ENCODE assay signal across 11 cellular contexts in the genomic region with DNA sequence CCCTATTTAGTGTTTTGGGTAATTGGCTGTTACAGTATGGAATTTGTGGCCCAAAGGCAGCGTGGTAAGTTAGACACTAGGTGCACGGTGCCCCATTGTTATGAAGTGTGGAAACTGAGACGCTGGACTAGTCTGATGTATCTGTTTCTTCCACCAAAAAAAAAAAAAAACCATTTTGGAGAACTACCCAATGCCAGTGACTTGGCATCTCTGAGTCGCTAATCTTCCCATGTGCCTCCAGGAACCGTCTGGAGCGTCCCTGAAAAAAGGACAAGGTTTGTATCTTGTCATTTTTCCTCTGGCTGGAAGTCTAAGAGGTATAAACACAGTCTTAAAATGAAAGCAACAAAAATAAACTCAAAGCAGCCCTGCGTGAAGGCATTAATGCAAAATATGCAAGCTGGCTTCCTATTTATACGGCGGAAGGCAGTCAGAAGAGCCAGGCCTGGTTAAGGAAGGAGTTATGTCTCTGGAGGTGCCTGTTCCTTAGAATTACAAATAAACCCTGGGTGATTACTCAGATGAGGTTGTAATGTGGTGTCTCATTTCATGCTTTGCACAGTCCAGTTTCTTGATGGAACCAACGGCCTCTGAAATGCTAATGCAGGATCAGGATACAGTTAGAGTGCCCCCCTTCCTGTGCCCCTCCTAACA. TPM values are rescaled to one million over a fixed set of nuclear protein-coding genes. Genes with fewer than 3 reads are reported as not detected.
A peak's percentile ranks its signal among the peaks of the same experiment; 100 is the strongest.
DNase-seq lines count a peak whose midpoint lies in the region; ATAC-seq, FAIRE-seq and TF ChIP-seq lines count a peak whose summit lies in the region.
"Had no signal": no experiment of that assay in that cellular context is flagged by ENCODE, and none has a peak within 500 bp of the region (broad histone marks: within the 10 kb centered on the region; RNA-seq: fewer than 3 reads in every experiment).

No MANE protein-coding gene starts in this region.

- RAD21 ChIA-PET in HCT116 (lab: Charles Lee; ENCODE audit: low non-redundant PET in 1 of 2, low total read pairs in 2 of 2, uncharacterized antibody in 2 of 2, unreplicated experiment in 2 of 2), result no interaction called here

- TF ChIP-seq CTCF in HCT116 (IDR thresholded peaks at IDR 0.05 in 2 of 3, conservative IDR thresholded peaks at IDR 0.05 in 1 of 3; ENCODE audit: borderline replicate concordance in 1 of 3, insufficient read depth in 1 of 3, low read depth in 2 of 3, low read length in 2 of 3) (no peak), keratinocyte (optimal IDR thresholded peaks at IDR 0.05 in 1 of 3, IDR thresholded peaks at IDR 0.05 in 1 of 3, conservative IDR thresholded peaks at IDR 0.05 in 1 of 3; ENCODE audit: extremely low read depth in 1 of 3, insufficient read depth in 2 of 3, low read length in 3 of 3) (no peak), stomach (IDR thresholded peaks at IDR 0.05) (no peak), mucosa of descending colon (IDR thresholded peaks at IDR 0.05) (no peak)

- H3K4me3 ChIP-seq in HCT116 (replicated peaks in 1 of 2; ENCODE audit: low read depth in 1 of 2, low read length in 2 of 2), result no peak overlapping the region
- H3K4me3 ChIP-seq in keratinocyte (ENCODE audit: control insufficient read depth in 2 of 3, extremely low read depth in 1 of 3, insufficient read depth in 2 of 3, low read depth in 1 of 3, low read length in 3 of 3), result no peak overlapping the region
- H3K4me3 ChIP-seq in stomach, result no peak overlapping the region
- no peak overlapping the region for H3K4me3 ChIP-seq in mucosa of descending colon

- DNase-seq in HCT116 (ENCODE audit: low read depth, low spot score), result no peak
- no peak for DNase-seq in keratinocyte (ENCODE audit: low read depth, low spot score)
- no peak for DNase-seq in stomach
- no peak for DNase-seq in mucosa of descending colon
- no peak for DNase-seq in activated CD4-positive, CD25-positive, alpha-beta regulatory T cell (lab: John Stamatoyannopoulos, UW)
- no peak for DNase-seq in NCI-H128 (lab: John Stamatoyannopoulos, UW; ENCODE audit: unreplicated experiment)
- DNase-seq: H7, occipital lobe had no signal

- H3K9ac ChIP-seq in HCT116 (ENCODE audit: low read length) (peak overlapping the region; percentile 26; the same call in 1 of the 2 replicates), keratinocyte (ENCODE audit: control insufficient read depth, extremely low read depth, insufficient read depth, low read length) (peak overlapping the region; percentile 28)

- peaks cover 5 to 15% of the 10 kb centered on the region in 2 experiments; a peak in 2 of 4 replicates for H3K36me3 ChIP-seq in HCT116 (ENCODE audit: control insufficient read depth in 1 of 2, insufficient read depth in 2 of 2, low read length in 2 of 2)
- H3K36me3 ChIP-seq in keratinocyte (ENCODE audit: control insufficient read depth in 2 of 2, extremely low read depth in 1 of 2, insufficient read depth in 2 of 2, low read length in 2 of 2), result peaks cover 14 to 51% of the 10 kb centered on the region in 2 experiments
- peaks cover 0 to 7% (median 0%) of the 10 kb centered on the region in 4 donors for H3K36me3 ChIP-seq in stomach
- no peaks in the 10 kb centered on the region for H3K36me3 ChIP-seq in mucosa of descending colon (ENCODE audit: low read depth)

- POLR2A ChIA-PET in HCT116 (lab: Charles Lee), result interaction anchor here (1.9 kb wide), 1 partner anchor 11 kb away, joined by 4 read pairs; no protein-coding TSS in a partner anchor

- TF ChIP-seq EP300 in stomach (IDR thresholded peaks at IDR 0.05), result no peak

- peaks cover 21% of the 10 kb centered on the region; the same call in 1 of the 2 replicates for H4K20me1 ChIP-seq in HCT116 (ENCODE audit: insufficient read depth)
- H4K20me1 ChIP-seq in keratinocyte (ENCODE audit: control insufficient read depth, extremely low read depth, insufficient read depth, low read length), result peaks cover 44% of the 10 kb centered on the region

- H3K27me3 ChIP-seq in HCT116 (ENCODE audit: insufficient read depth, low read length) (no peaks in the 10 kb centered on the region), keratinocyte (ENCODE audit: control insufficient read depth, extremely low read depth, insufficient read depth, low read length) (no peaks in the 10 kb centered on the region), stomach (no peaks in the 10 kb centered on the region)

- no peak overlapping the region for H3K4me2 ChIP-seq in HCT116 (ENCODE audit: low read length)
- no peak overlapping the region for H3K4me2 ChIP-seq in keratinocyte (ENCODE audit: control insufficient read depth, extremely low read depth, insufficient read depth, low read depth, low read length)

- TF ChIP-seq POLR2A in HCT116 (IDR thresholded peaks at IDR 0.05; ENCODE audit: borderline replicate concordance, extremely low read depth, insufficient read depth, insufficient read length) (no peak), stomach (IDR thresholded peaks at IDR 0.05) (no peak)

- peaks cover 100% of the 10 kb centered on the region for H3K79me2 ChIP-seq in HCT116 (ENCODE audit: insufficient read depth, low read length)
- H3K79me2 ChIP-seq in keratinocyte (ENCODE audit: control insufficient read depth, insufficient read depth, low read length), result peaks cover 98% of the 10 kb centered on the region

- H3K4me1 ChIP-seq in HCT116 (ENCODE audit: control insufficient read depth in 1 of 2, insufficient read depth in 2 of 2, low read length in 2 of 2), result peaks cover 70 to 92% of the 10 kb centered on the region in 2 experiments
- peaks cover 86% of the 10 kb centered on the region for H3K4me1 ChIP-seq in keratinocyte (ENCODE audit: control insufficient read depth, extremely low read depth, insufficient read depth, low read length)
- peaks cover 86 to 100% (median 93%) of the 10 kb centered on the region in 4 donors for H3K4me1 ChIP-seq in stomach
- H3K4me1 ChIP-seq in mucosa of descending colon (ENCODE audit: low read depth), result peaks cover 87% of the 10 kb centered on the region

- H3K27ac ChIP-seq in HCT116 (ENCODE audit: low read depth, low read length) (peak overlapping the region; percentile 5; the same call in 1 of the 2 replicates), angular gyrus (ENCODE audit: low read depth, low read length) (peak overlapping the region; percentile 69), keratinocyte (ENCODE audit: control insufficient read depth, insufficient read depth, low read length) (peak overlapping the region; percentile 42), stomach (peak overlapping the region in 4 of 5 donors; percentile 95 to 99 (median 98))

- H3K9me3 ChIP-seq in HCT116 (ENCODE audit: control insufficient read depth in 1 of 2, insufficient read depth in 1 of 2, low read depth in 1 of 2, low read length in 2 of 2) (no peaks in the 10 kb centered on the region), keratinocyte (ENCODE audit: control insufficient read depth, low read depth, low read length) (no peaks in the 10 kb centered on the region), stomach (no peaks in the 10 kb centered on the region), mucosa of descending colon (no peaks in the 10 kb centered on the region)

- intact Hi-C loops in HCT116 (cut with micrococcal nuclease) (no loop called here), stomach (cut with DNase I; ENCODE audit: low total_unique reads) (no loop called here), mucosa of descending colon (cut with DNase I, micrococcal nuclease) (no loop called here)

- TSS peak; percentile 5 for BruUV-seq in HCT116 (replicated peaks; lab: Mats Ljungman, UMichigan)

- no peak overlapping the region for H2AFZ ChIP-seq in HCT116 (ENCODE audit: low read depth, low read length, poor library complexity, severe bottlenecking)
- H2AFZ ChIP-seq in keratinocyte (ENCODE audit: control insufficient read depth, low read length), result no peak overlapping the region

- CTCF ChIA-PET in HCT116 (lab: Charles Lee), result no interaction called here

- dilution Hi-C loops in keratinocyte (cut with MboI; ENCODE audit: extremely low pct_ligation_motif_present, low sequenced_read_pairs), result no loop called here

- no peaks in the 10 kb centered on the region for H3K9me2 ChIP-seq in HCT116 (ENCODE audit: insufficient read depth)

- H3K9me1 ChIP-seq in keratinocyte (ENCODE audit: control insufficient read depth, extremely low read depth, insufficient read depth, low read length), result peaks cover 2% of the 10 kb centered on the region

- ATAC-seq in HCT116 (no peak), mucosa of descending colon (no peak), HG03457 (IDR thresholded peaks at IDR 0.05; ENCODE audit: unreplicated experiment) (no peak)

- 46 to 66% (median 53%) methylated on average over 10 of the region's 10 CpGs for WGBS in stomach, 5 donors

- FAIRE-seq in keratinocyte (lab: Jason Lieb, UNC), result peak; percentile 5
- FAIRE-seq: TTC549 had no signal

- no peak for TF ChIP-seq RAD21 in HCT116 (IDR thresholded peaks at IDR 0.05; ENCODE audit: low read depth)

RNA-seq across cellular contexts. Expression of a gene that starts 20.2 kb away (rescaled TPM):
- total RNA-seq in HCT116 (2021; ENCODE audit: unreplicated experiment) (651 TPM), stomach (100 to 1,000 TPM; 254 to 343 (median 319) TPM), mucosa of descending colon (1,000 to 10,000 TPM in 2 of 3 donors, 100 to 1,000 TPM in 1; 566 to 1,080 (median 1,014) TPM)
- 635 and 727 TPM in 2 replicates for polyA plus RNA-seq in HCT116 (2012)
- polyA plus RNA-seq in keratinocyte (463 to 720 TPM (median 526 TPM) in 3 replicates), stomach (10 to 100 TPM; 55.3 to 87.2 (median 75.0) TPM)
- polyA plus RNA-seq in keratinocyte (2011; ENCODE audit: low read depth), result 762 TPM
- polyA plus RNA-seq in keratinocyte (2011; cell fraction: cytosol; rRNA removed), result 452 and 468 TPM in 2 replicates
- 1,020 and 1,377 TPM in 2 replicates for polyA plus RNA-seq in keratinocyte (2011; cell fraction: nucleus; rRNA removed)
- polyA plus RNA-seq in keratinocyte (2012; ENCODE audit: low replicate concordance), result 537 and 1,150 TPM in 2 replicates
- polyA minus RNA-seq in keratinocyte, result 417 to 1,584 TPM (median 501 TPM) in 3 replicates
- polyA minus RNA-seq in keratinocyte (2011; cell fraction: cytosol; rRNA and poly(A)+ RNA removed), result 376 TPM
- polyA minus RNA-seq in keratinocyte (2011; cell fraction: nucleus; rRNA and poly(A)+ RNA removed), result 400 and 697 TPM in 2 replicates

RNA-seq across cellular contexts. Expression of a gene that starts 48.7 kb away (rescaled TPM):
- total RNA-seq in HCT116 (2021; ENCODE audit: unreplicated experiment) (313 TPM), stomach (100 to 1,000 TPM; 203 to 889 (median 283) TPM), mucosa of descending colon (100 to 1,000 TPM; 338 to 393 (median 350) TPM)
- 474 and 485 TPM in 2 replicates for polyA plus RNA-seq in HCT116 (2012)
- polyA plus RNA-seq in keratinocyte (240 to 304 TPM (median 260 TPM) in 3 replicates), stomach (100 to 1,000 TPM; 347 to 495 (median 349) TPM)
- polyA plus RNA-seq in keratinocyte (2011; ENCODE audit: low read depth), result 262 TPM
- 399 and 557 TPM in 2 replicates for polyA plus RNA-seq in keratinocyte (2011; cell fraction: cytosol; rRNA removed)
- polyA plus RNA-seq in keratinocyte (2011; cell fraction: nucleus; rRNA removed), result 275 and 357 TPM in 2 replicates
- polyA plus RNA-seq in keratinocyte (2012; ENCODE audit: low replicate concordance), result 276 and 339 TPM in 2 replicates
- 344 to 553 TPM (median 352 TPM) in 3 replicates for polyA minus RNA-seq in keratinocyte
- 270 TPM for polyA minus RNA-seq in keratinocyte (2011; cell fraction: cytosol; rRNA and poly(A)+ RNA removed)
- 60.8 and 84.1 TPM in 2 replicates for polyA minus RNA-seq in keratinocyte (2011; cell fraction: nucleus; rRNA and poly(A)+ RNA removed)

RNA-seq across cellular contexts. Expression of a gene that starts 49.9 kb away (rescaled TPM):
- total RNA-seq in HCT116 (2021; ENCODE audit: unreplicated experiment) (9.1 TPM), stomach (10 to 100 TPM in 1 of 5 donors, 1 to 10 TPM in 3, not detected in 1; 1.2 to 12.9 (median 5.2) TPM), mucosa of descending colon (10 to 100 TPM in 1 of 3 donors, 1 to 10 TPM in 2; 6.9 to 10.6 (median 7.4) TPM)
- polyA plus RNA-seq in HCT116 (2012), result 2.1 and 2.2 TPM in 2 replicates
- polyA plus RNA-seq in keratinocyte (0.22 to 0.25 TPM in 2 of 3 replicates, not detected in the other), stomach (1 to 10 TPM; 4.4 to 5.3 (median 5.0) TPM)
- not detected for polyA plus RNA-seq in keratinocyte (2011; ENCODE audit: low read depth)
- polyA plus RNA-seq in keratinocyte (2011; cell fraction: cytosol; rRNA removed), result 0.06 TPM in 1 of 2 replicates, not detected in the other
- polyA plus RNA-seq in keratinocyte (2011; cell fraction: nucleus; rRNA removed), result 0.52 and 0.60 TPM in 2 replicates
- polyA plus RNA-seq in keratinocyte (2012; ENCODE audit: low replicate concordance), result 0.23 and 0.81 TPM in 2 replicates
- not detected in 3 replicates for polyA minus RNA-seq in keratinocyte
- not detected for polyA minus RNA-seq in keratinocyte (2011; cell fraction: cytosol; rRNA and poly(A)+ RNA removed)
- not detected in 2 replicates for polyA minus RNA-seq in keratinocyte (2011; cell fraction: nucleus; rRNA and poly(A)+ RNA removed)

Comparison
In these comparisons a context has a peak if more than half of its experiments do, and no peak if none do; other contexts are left out.
1. H3K27ac ChIP-seq: peak in every context shown above with its lines; median percentile 98 in stomach; 69 in angular gyrus; 42 in keratinocyte; 5 in HCT116.